In genomic region chr6:34011298-34011697, GRCh38 we compare ENCODE assay signal across 18 cellular contexts.
"Had no signal": no experiment of that assay in that cellular context is flagged by ENCODE, and none has a peak within 500 bp of the region (broad histone marks: within the 10 kb centered on the region; RNA-seq: fewer than 3 reads in every experiment).

No MANE protein-coding gene starts in this region.

- H3K4me3 ChIP-seq: esophagus muscularis mucosa, gastroesophageal sphincter, hepatocyte, pancreas, prostate gland, testis, tibial nerve had no signal

- H3K27me3 ChIP-seq: hepatocyte, pancreas, testis, tibial nerve had no signal

- H3K9me3 ChIP-seq: esophagus muscularis mucosa, pancreas, prostate gland, testis had no signal

- DNase-seq: central memory CD4-positive, alpha-beta T cell; effector memory CD8-positive, alpha-beta T cell; left colon; mammary epithelial cell; naive thymus-derived CD4-positive, alpha-beta T cell; occipital lobe; stimulated activated CD4-positive, alpha-beta T cell treated with anti-CD3 and anti-CD28 coated beads, Interleukin-2, amount 100 ng/mL, for 24 hours; stimulated activated CD4-positive, alpha-beta T cell treated with anti-CD3 and anti-CD28 coated beads, Interleukin-4, amount 100 ng/mL, for 4 hours; stimulated activated naive B cell treated with anti-CD40 and anti-IgM and Interleukin-4, amounts not matched to agents 10 μg/mL and 1 μg/mL and 100 μg/mL, for 72 hours; stimulated activated naive CD8-positive, alpha-beta T cell treated with anti-CD3 and anti-CD28 coated beads, Interleukin-15, amount 100 ng/mL, for 72 hours; testis had no signal

- H3K36me3 ChIP-seq: esophagus muscularis mucosa, gastroesophageal sphincter, pancreas, prostate gland, tibial nerve had no signal

- H3K27ac ChIP-seq: epithelial cell of prostate, esophagus muscularis mucosa, gastroesophageal sphincter, hepatocyte, pancreas, prostate gland, testis, tibial nerve had no signal

- H3K4me1 ChIP-seq: esophagus muscularis mucosa, gastroesophageal sphincter, pancreas, prostate gland, testis, tibial nerve had no signal

- FAIRE-seq: pancreas had no signal
